ENCODE assay signal across 15 cellular contexts in genomic region chr9:2072752-2073405, GRCh38. TPM values are rescaled to one million over a fixed set of nuclear protein-coding genes. Genes with fewer than 3 reads are reported as not detected.
DNase-seq lines count a peak whose midpoint lies in the region; ATAC-seq, FAIRE-seq and TF ChIP-seq lines count a peak whose summit lies in the region.
"Had no signal": no experiment of that assay in that cellular context is flagged by ENCODE, and none has a peak within 500 bp of the region (broad histone marks: within the 10 kb centered on the region; RNA-seq: fewer than 3 reads in every experiment).

No MANE protein-coding gene starts in this region.

- TF ChIP-seq EP300 in HepG2 (IDR thresholded peaks at IDR 0.05; ENCODE audit: low read depth in 2 of 2, low read length in 2 of 2) (no peak), HepG2 (CRISPR knock-in tag; IDR thresholded peaks at IDR 0.05; ENCODE audit: borderline replicate concordance) (no peak)

- H3K4me2 ChIP-seq in HepG2 (ENCODE audit: low read depth, low read length), result no peak overlapping the region

- no TSS peak for BruUV-seq in HepG2 (replicated peaks; lab: Mats Ljungman, UMichigan)

- peak overlapping the region; percentile 78 for H3K27ac Mint-ChIP-seq in T-helper 17 cell
- peak overlapping the region in 1 of 2 donors; percentile 85 for H3K27ac Mint-ChIP-seq in stimulated activated naive CD8-positive, alpha-beta T cell treated with anti-CD3 and anti-CD28 coated beads, Interleukin-15, amount 100 ng/mL, for 72 hours
- H3K27ac Mint-ChIP-seq: HFFc6 had no signal

- H3K27me3 ChIP-seq in HepG2 (ENCODE audit: control insufficient read depth in 1 of 2, insufficient read depth in 2 of 2, low read length in 2 of 2), result no peaks in the 10 kb centered on the region
- H3K27me3 ChIP-seq: MG63 had no signal

- TF ChIP-seq CTCF in mucosa of descending colon (IDR thresholded peaks at IDR 0.05) (no peak), HepG2 (CRISPR knock-in tag; IDR thresholded peaks at IDR 0.05) (no peak)

- no peak overlapping the region for H3K27ac ChIP-seq in HepG2 (ENCODE audit: extremely low read length, insufficient read depth, low read length)

- H3K4me1 ChIP-seq in mucosa of descending colon (ENCODE audit: low read depth) (no peaks in the 10 kb centered on the region), HepG2 (ENCODE audit: insufficient read depth, low read length) (no peaks in the 10 kb centered on the region)

- CTCF ChIA-PET in HepG2 (lab: Yijun Ruan, JAX; ENCODE audit: low intra/inter-chr PET ratio, low total read pairs), result no interaction called here

- H3K4me3 ChIP-seq in mucosa of descending colon, result no peak overlapping the region
- no peak overlapping the region for H3K4me3 ChIP-seq in HepG2 (replicated peaks in 1 of 3; ENCODE audit: insufficient read depth in 1 of 3, low read depth in 2 of 3, low read length in 3 of 3)
- H3K4me3 ChIP-seq: MG63 had no signal

- H3K9me3 Mint-ChIP-seq in stimulated activated naive CD8-positive, alpha-beta T cell treated with anti-CD3 and anti-CD28 coated beads, Interleukin-15, amount 100 ng/mL, for 72 hours, result no peaks in the 10 kb centered on the region
- H3K9me3 Mint-ChIP-seq: activated T-helper 1 cell treated with anti-CD3 and anti-CD28 coated beads, Interleukin-12 subunit alpha, Interleukin-12 subunit beta, Interleukin-2, Interleukin-4 antibody, amounts not matched to agents 30 ng/mL and 10 ng/mL and 1 ng/mL, durations not matched to agents 14 hours and 24 hours and 36 hours; brain; HFFc6 had no signal

- WGBS in HepG2 (ENCODE audit: low lambda C conversion rate), result 87% methylated on average over 8 of the region's 8 CpGs

- TF ChIP-seq RAD21 in HepG2 (CRISPR knock-in tag; IDR thresholded peaks at IDR 0.05), result no peak

- H3K9ac ChIP-seq in HepG2 (ENCODE audit: insufficient read depth, low read depth, low read length), result no peak overlapping the region

- in situ Hi-C loops in HepG2 (cut with HindIII; ENCODE audit: extremely low pct_ligation_motif_present, low pct_unique_long_range_greater_than_20kb), result no loop called here

- no peaks in the 10 kb centered on the region for H4K20me1 ChIP-seq in HepG2 (ENCODE audit: insufficient read depth, low read length)

- TF ChIP-seq POLR2A in HepG2 (IDR thresholded peaks at IDR 0.05; ENCODE audit: insufficient read depth in 1 of 2, low read depth in 2 of 2, low read length in 2 of 2), result no peak

- H3K9me3 ChIP-seq in T-helper 17 cell (ENCODE audit: control insufficient read depth, low read length, poor library complexity, severe bottlenecking) (no peaks in the 10 kb centered on the region), mucosa of descending colon (no peaks in the 10 kb centered on the region), HepG2 (ENCODE audit: low read length) (no peaks in the 10 kb centered on the region)
- H3K9me3 ChIP-seq: MG63 had no signal

- ATAC-seq in HG02798 (IDR thresholded peaks at IDR 0.05; ENCODE audit: poor library complexity, unreplicated experiment) (peak; percentile 67), T-helper 17 cell (no peak), mucosa of descending colon (no peak), HepG2 (no peak)
- ATAC-seq in stimulated activated naive CD8-positive, alpha-beta T cell treated with anti-CD3 and anti-CD28 coated beads, Interleukin-15, amount 100 ng/mL, for 72 hours, result peak; percentile 46

- no peak overlapping the region for H2AFZ ChIP-seq in HepG2 (ENCODE audit: low read length)

- H3K27me3 Mint-ChIP-seq in T-helper 17 cell, result no peaks in the 10 kb centered on the region
- no peaks in the 10 kb centered on the region for H3K27me3 Mint-ChIP-seq in stimulated activated naive CD8-positive, alpha-beta T cell treated with anti-CD3 and anti-CD28 coated beads, Interleukin-15, amount 100 ng/mL, for 72 hours

- no peak for FAIRE-seq in HepG2 (lab: Jason Lieb, UNC)
- FAIRE-seq: endometrium had no signal

- POLR2A ChIA-PET in HepG2 (lab: Yijun Ruan, JAX), result no interaction called here

- peak; percentile 13 for DNase-seq in activated naive CD4-positive, alpha-beta T cell treated with Interleukin-2 at 50 U/mL for 16 hours
- DNase-seq in activated naive CD4-positive, alpha-beta T cell treated with anti-CD3 and anti-CD28 coated beads, Interleukin-2, amount 50 U/mL, for 16 hours, result no peak
- DNase-seq in T-helper 17 cell (no peak), 8988T (no peak), mucosa of descending colon (no peak), HepG2 (ENCODE audit: low spot score) (no peak)
- no peak for DNase-seq in stimulated activated naive CD8-positive, alpha-beta T cell treated with anti-CD3 and anti-CD28 coated beads, Interleukin-15, amount 100 ng/mL, for 72 hours
- DNase-seq: ACHN, HFFc6, MG63, NCI-H2171 had no signal

- no peak overlapping the region for H3K4me3 Mint-ChIP-seq in T-helper 17 cell
- no peak overlapping the region for H3K4me3 Mint-ChIP-seq in stimulated activated naive CD8-positive, alpha-beta T cell treated with anti-CD3 and anti-CD28 coated beads, Interleukin-15, amount 100 ng/mL, for 72 hours
- H3K4me3 Mint-ChIP-seq: activated T-helper 1 cell treated with anti-CD3 and anti-CD28 coated beads, Interleukin-12 subunit alpha, Interleukin-12 subunit beta, Interleukin-2, Interleukin-4 antibody, amounts not matched to agents 30 ng/mL and 10 ng/mL and 1 ng/mL, durations not matched to agents 14 hours and 24 hours and 36 hours; brain; HFFc6 had no signal

- H3K4me1 Mint-ChIP-seq in T-helper 17 cell, result peaks cover 5% of the 10 kb centered on the region
- peaks cover 7% of the 10 kb centered on the region for H3K4me1 Mint-ChIP-seq in stimulated activated naive CD8-positive, alpha-beta T cell treated with anti-CD3 and anti-CD28 coated beads, Interleukin-15, amount 100 ng/mL, for 72 hours
- H3K4me1 Mint-ChIP-seq: brain had no signal

- H3K36me3 ChIP-seq in mucosa of descending colon (ENCODE audit: low read depth), result no peaks in the 10 kb centered on the region
- peaks cover 5 to 27% of the 10 kb centered on the region in 2 experiments; a peak in 4 of 5 replicates for H3K36me3 ChIP-seq in HepG2 (replicated peaks in 1 of 2; ENCODE audit: control insufficient read depth in 1 of 2, insufficient read depth in 2 of 2, low read length in 2 of 2)

- peaks cover 10% of the 10 kb centered on the region for H3K36me3 Mint-ChIP-seq in T-helper 17 cell (ENCODE audit: low read depth)

- H3K79me2 ChIP-seq in HepG2 (ENCODE audit: insufficient read depth, low read length), result no peaks in the 10 kb centered on the region

- intact Hi-C loops in mucosa of descending colon (cut with DNase I, micrococcal nuclease) (no loop called here), HepG2 (cut with micrococcal nuclease; ENCODE audit: unreplicated experiment) (no loop called here)

TF ChIP-seq in HepG2, 621 proteins besides CTCF, POLR2A, EP300 and RAD21 (continues in another document):
- no peak for TF ChIP-seq HOMEZ (CRISPR knock-in tag; IDR thresholded peaks at IDR 0.05; ENCODE audit: low read depth)
- TF ChIP-seq GFI1 (CRISPR knock-in tag; IDR thresholded peaks at IDR 0.05; ENCODE audit: borderline replicate concordance), result no peak
- no peak for TF ChIP-seq FOXA1 (IDR thresholded peaks at IDR 0.05)
- TF ChIP-seq FOXA1 (CRISPR knock-in tag; IDR thresholded peaks at IDR 0.05), result no peak
- no peak for TF ChIP-seq ZKSCAN8 (CRISPR knock-in tag; IDR thresholded peaks at IDR 0.05; ENCODE audit: borderline replicate concordance)
- TF ChIP-seq CENPX (CRISPR knock-in tag; IDR thresholded peaks at IDR 0.05), result no peak
- no peak for TF ChIP-seq ARID2 (CRISPR knock-in tag; IDR thresholded peaks at IDR 0.05; ENCODE audit: borderline replicate concordance)
- no peak for TF ChIP-seq NFIC (IDR thresholded peaks at IDR 0.05; ENCODE audit: low read length)
- no peak for TF ChIP-seq FOXP1 (IDR thresholded peaks at IDR 0.05)
- TF ChIP-seq FOXP1 (CRISPR knock-in tag; IDR thresholded peaks at IDR 0.05), result no peak

RNA-seq across cellular contexts. Expression of gene SMARCA2, which starts 57.7 kb away (rescaled TPM):
- total RNA-seq in T-helper 17 cell, result 100 to 1,000 TPM; 244 to 296 TPM
- 100 to 1,000 TPM; 105 to 131 (median 117) TPM for total RNA-seq in mucosa of descending colon
- 23.7 and 35.5 TPM in 2 replicates for total RNA-seq in HepG2 (2016; rRNA removed; fragmentation: Illumina TruSeq; extraction: Trizol)
- total RNA-seq in HepG2 (2016; cell fraction: cytosol; rRNA removed; fragmentation: Illumina TruSeq; extraction: Trizol; ENCODE audit: low read depth), result 7.6 and 9.4 TPM in 2 replicates
- total RNA-seq in HepG2 (2016; cell fraction: insoluble cytoplasmic fraction; rRNA removed; fragmentation: Illumina TruSeq; extraction: Trizol), result 22.4 and 29.1 TPM in 2 replicates
- total RNA-seq in HepG2 (2016; cell fraction: membrane; rRNA removed; fragmentation: Illumina TruSeq; extraction: Trizol), result 12.8 and 13.5 TPM in 2 replicates
- total RNA-seq in HepG2 (2016; cell fraction: nucleus; rRNA removed; fragmentation: Illumina TruSeq; extraction: Trizol), result 40.2 and 47.8 TPM in 2 replicates
- 22.5 and 24.7 TPM in 2 replicates for polyA plus RNA-seq in HepG2 (2011; rRNA removed)
- polyA plus RNA-seq in HepG2 (2011; cell fraction: cytosol; rRNA removed), result 14.4 and 15.9 TPM in 2 replicates
- polyA plus RNA-seq in HepG2 (2011; cell fraction: nucleus; rRNA removed), result 23.7 and 25.6 TPM in 2 replicates
- polyA plus RNA-seq in HepG2 (2012), result 15.0 and 16.7 TPM in 2 replicates
- 1.1 and 1.4 TPM in 2 replicates for polyA plus RNA-seq in HepG2 (2016; cell fraction: cytosol; fragmentation: Illumina TruSeq; extraction: Trizol; ENCODE audit: low read depth)
- polyA plus RNA-seq in HepG2 (2016; cell fraction: insoluble cytoplasmic fraction; fragmentation: Illumina TruSeq; extraction: Trizol; ENCODE audit: low read depth), result 25.9 and 26.3 TPM in 2 replicates
- polyA plus RNA-seq in HepG2 (2016; cell fraction: membrane; fragmentation: Illumina TruSeq; extraction: Trizol; ENCODE audit: low read depth), result 3.6 and 5.2 TPM in 2 replicates
- polyA plus RNA-seq in HepG2 (2016; cell fraction: nucleus; fragmentation: Illumina TruSeq; extraction: Trizol; ENCODE audit: insufficient read depth, low read depth), result 29.0 and 30.2 TPM in 2 replicates
- polyA minus RNA-seq in HepG2 (2011; rRNA and poly(A)+ RNA removed; ENCODE audit: low replicate concordance), result 93.2 and 190 TPM in 2 replicates
- 18.9 and 25.9 TPM in 2 replicates for polyA minus RNA-seq in HepG2 (2011; cell fraction: cytosol; rRNA and poly(A)+ RNA removed)
- 94.9 and 103 TPM in 2 replicates for polyA minus RNA-seq in HepG2 (2011; cell fraction: nucleus; rRNA and poly(A)+ RNA removed)

Comparison
In these comparisons a context has a peak if more than half of its experiments do, and no peak if none do; other contexts are left out.
1. ATAC-seq: peak in HG02798 (single experiment) and stimulated activated naive CD8-positive, alpha-beta T cell treated with anti-CD3 and anti-CD28 coated beads, Interleukin-15, amount 100 ng/mL, for 72 hours (single experiment); none in T-helper 17 cell (single experiment), mucosa of descending colon (single experiment) and HepG2 (single experiment).